Comparison of ENCODE assay signal across 25 cellular contexts in genomic region chr11:68878022-68878421, GRCh38. TPM values are rescaled to one million over a fixed set of nuclear protein-coding genes. Genes with fewer than 3 reads are reported as not detected.
DNase-seq lines count a peak whose midpoint lies in the region; ATAC-seq, FAIRE-seq and TF ChIP-seq lines count a peak whose summit lies in the region.
"Had no signal": no experiment of that assay in that cellular context is flagged by ENCODE, and none has a peak within 500 bp of the region (broad histone marks: within the 10 kb centered on the region; RNA-seq: fewer than 3 reads in every experiment).

No MANE protein-coding gene starts in this region.

- H2BK5ac ChIP-seq in H9 (ENCODE audit: insufficient read length, low read length) = no peak overlapping the region

- H3K9me3 ChIP-seq in H9 (ENCODE audit: control insufficient read depth, low read depth, low read length) = no peaks in the 10 kb centered on the region
- H3K9me3 ChIP-seq: Caco-2 had no signal

- DNase-seq in HTR-8/SVneo (ENCODE audit: insufficient read length, low spot score) (no peak), SW480 (ENCODE audit: low spot score) (peak; percentile 56), left lobe of liver (ENCODE audit: low spot score) (no peak), posterior vena cava (ENCODE audit: low spot score) (peak; percentile 17), GDM1 (lab: John Stamatoyannopoulos, UW) (no peak), H9 (no peak)
- DNase-seq in activated CD4-positive, alpha-beta memory T cell treated with anti-CD3 and anti-CD28 coated beads, Interleukin-2, amount 10 ng/mL, durations not matched to agents 7 days and 5 days = no peak
- DNase-seq: C1 segment of cervical spinal cord; Caco-2; CD8-positive, alpha-beta T cell; DMS 273 treated with DMSO at 0.1 percent for 48 hours; DND-41; H7; IMR-90; NCI-H1092; NCI-H1436 treated with DMSO at 0.1 percent for 48 hours; NCI-H187 treated with DMSO at 0.1 percent for 48 hours; NCI-H526; NCI-H82; NK-92 treated with Interleukin-12 subunit alpha and Interleukin-12 subunit beta, amount 100 ng/mL, for 24 hours; PC-3; SHP77; T-helper 1 cell had no signal

- H3K4me1 Mint-ChIP-seq in activated CD4-positive, alpha-beta memory T cell treated with anti-CD3 and anti-CD28 coated beads, Interleukin-2, amount 10 ng/mL, durations not matched to agents 7 days and 5 days = no peaks in the 10 kb centered on the region
- peaks cover 0 to 11% of the 10 kb centered on the region in 2 experiments; a peak in 3 of 4 replicates for H3K4me1 Mint-ChIP-seq in H9

- intact Hi-C loops in posterior vena cava (cut with DNase I) = no loop called here

- H2AFZ ChIP-seq in H9 (ENCODE audit: low read length) = no peak overlapping the region

- H3K79me1 ChIP-seq in H9 (ENCODE audit: insufficient read depth, low read depth, low read length, poor library complexity, severe bottlenecking) = no peaks in the 10 kb centered on the region

- no CpG with 5 or more reads among the region's 7 CpGs for WGBS in H9 (ENCODE audit: extremely low coverage, insufficient read length, low lambda C conversion rate)

- no peak overlapping the region for H3K27ac ChIP-seq in H9 (ENCODE audit: insufficient read length, low read depth, low read length)
- H3K27ac ChIP-seq: KMS-11 had no signal

- FAIRE-seq in HTR-8/SVneo (lab: Jason Lieb, UNC) = peak; percentile 36
- FAIRE-seq: GM19239 had no signal

- H3K27me3 Mint-ChIP-seq in activated CD4-positive, alpha-beta memory T cell treated with anti-CD3 and anti-CD28 coated beads, Interleukin-2, amount 10 ng/mL, durations not matched to agents 7 days and 5 days = peaks cover 1% of the 10 kb centered on the region
- 0 out of 2 replicates have a peak, but pooled peaks cover 1% of the 10 kb centered on the region for H3K27me3 Mint-ChIP-seq in H9 (ENCODE audit: low read depth)

- no peaks in the 10 kb centered on the region for H4K20me1 ChIP-seq in H9 (ENCODE audit: control insufficient read depth, insufficient read depth, insufficient read length)

- no peak overlapping the region for H2AK5ac ChIP-seq in H9 (ENCODE audit: insufficient read length, low read length)

- POLR2A ChIA-PET in activated CD4-positive, alpha-beta memory T cell treated with anti-CD3 and anti-CD28 coated beads, Interleukin-2, amount 10 ng/mL, durations not matched to agents 7 days and 5 days (lab: Charles Lee) = interaction anchor here (1.3 kb wide), 1 partner anchor 26 kb away, joined by 4 read pairs; no protein-coding TSS in a partner anchor

- no peaks in the 10 kb centered on the region for H3K9me3 Mint-ChIP-seq in activated CD4-positive, alpha-beta memory T cell treated with anti-CD3 and anti-CD28 coated beads, Interleukin-2, amount 10 ng/mL, durations not matched to agents 7 days and 5 days
- no peaks in the 10 kb centered on the region; a peak in 1 of 5 replicates for H3K9me3 Mint-ChIP-seq in H9
- H3K9me3 Mint-ChIP-seq: CD8-positive, alpha-beta T cell had no signal

- no peak overlapping the region for H3K4me2 ChIP-seq in H9 (ENCODE audit: insufficient read depth, insufficient read length, low read length)
- H3K4me2 ChIP-seq: KMS-11 had no signal

- H3K4me1 ChIP-seq in H9 (ENCODE audit: insufficient read depth, low read length) = no peaks in the 10 kb centered on the region

- H2BK20ac ChIP-seq in H9 (ENCODE audit: low read depth, low read length, poor library complexity, severe bottlenecking) = no peak overlapping the region

- ATAC-seq in left lobe of liver = peak; percentile 75
- ATAC-seq: CD8-positive, alpha-beta T cell; PC-3 had no signal

- H3K4me3 Mint-ChIP-seq in activated CD4-positive, alpha-beta memory T cell treated with anti-CD3 and anti-CD28 coated beads, Interleukin-2, amount 10 ng/mL, durations not matched to agents 7 days and 5 days = no peak overlapping the region
- no peak overlapping the region for H3K4me3 Mint-ChIP-seq in H9
- H3K4me3 Mint-ChIP-seq: CD8-positive, alpha-beta T cell had no signal

- no peak for TF ChIP-seq CTCF in H9 (conservative IDR thresholded peaks at IDR 0.05)

- no peak overlapping the region for H3K4ac ChIP-seq in H9 (ENCODE audit: low read depth, low read length)

- no peaks in the 10 kb centered on the region for H3K23me2 ChIP-seq in H9 (ENCODE audit: insufficient read length, low read depth, low read length, poor library complexity, severe bottlenecking)

- H3K9ac ChIP-seq in H9 (ENCODE audit: extremely low read depth, insufficient read length, low read length) = no peak overlapping the region
- H3K9ac ChIP-seq: KMS-11 had no signal

- H3T11ph ChIP-seq in H9 (ENCODE audit: low read length) = no peak overlapping the region

- H3K14ac ChIP-seq in H9 (ENCODE audit: insufficient read depth, low read length) = no peak overlapping the region

- H2BK15ac ChIP-seq in H9 (ENCODE audit: low read depth, low read length) = no peak overlapping the region

- no peak overlapping the region for H2BK12ac ChIP-seq in H9 (ENCODE audit: insufficient read length, low read depth, low read length)

- no peak overlapping the region for H4K91ac ChIP-seq in H9 (ENCODE audit: insufficient read length, low read depth, low read length)

- no peak overlapping the region for H3K23ac ChIP-seq in H9 (ENCODE audit: insufficient read length, low read depth, low read length)

- H3K79me2 ChIP-seq in H9 (ENCODE audit: insufficient read depth, low read length) = no peaks in the 10 kb centered on the region

- no peaks in the 10 kb centered on the region for H3K36me3 Mint-ChIP-seq in activated CD4-positive, alpha-beta memory T cell treated with anti-CD3 and anti-CD28 coated beads, Interleukin-2, amount 10 ng/mL, durations not matched to agents 7 days and 5 days (ENCODE audit: low read depth)
- peaks cover 3 to 7% (median 5%) of the 10 kb centered on the region in 3 experiments; a peak in 6 of 7 replicates for H3K36me3 Mint-ChIP-seq in H9 (ENCODE audit: insufficient read depth in 1 of 3, low read depth in 3 of 3)

- CTCF ChIA-PET in activated CD4-positive, alpha-beta memory T cell treated with anti-CD3 and anti-CD28 coated beads, Interleukin-2, amount 10 ng/mL, durations not matched to agents 7 days and 5 days (lab: Charles Lee) = no interaction called here

- no peaks in the 10 kb centered on the region for H3K27me3 ChIP-seq in H9 (ENCODE audit: insufficient read depth, low read length)

- H4K5ac ChIP-seq in H9 (ENCODE audit: insufficient read length, low read depth, low read length) = no peak overlapping the region

- H3K27ac Mint-ChIP-seq in activated CD4-positive, alpha-beta memory T cell treated with anti-CD3 and anti-CD28 coated beads, Interleukin-2, amount 10 ng/mL, durations not matched to agents 7 days and 5 days = no peak overlapping the region
- no peak overlapping the region for H3K27ac Mint-ChIP-seq in H9
- H3K27ac Mint-ChIP-seq: CD8-positive, alpha-beta T cell had no signal

- no peak overlapping the region for H3K56ac ChIP-seq in H9 (ENCODE audit: insufficient read length, low read depth, low read length)

- no peak overlapping the region for H2BK120ac ChIP-seq in H9 (ENCODE audit: low read depth, low read length, poor library complexity, severe bottlenecking)

- H3K18ac ChIP-seq in H9 (ENCODE audit: insufficient read length, low read depth, low read length) = no peak overlapping the region

- no peak overlapping the region for H4K8ac ChIP-seq in H9 (replicated peaks; ENCODE audit: insufficient read length, low read depth, low read length)

RNA-seq across cellular contexts. Expression of gene MRPL21, which starts 25.6 kb away (rescaled TPM):
- total RNA-seq in left lobe of liver (23.4 TPM), posterior vena cava (10 to 100 TPM; 44.9 to 47.5 TPM), H9 (2021) (82.3 and 91.5 TPM in 2 replicates)
- total RNA-seq in activated CD4-positive, alpha-beta memory T cell treated with anti-CD3 and anti-CD28 coated beads, Interleukin-2, amount 10 ng/mL, durations not matched to agents 7 days and 5 days = 10 to 100 TPM; 47.6 to 53.4 TPM

RNA-seq across cellular contexts. Expression of gene IGHMBP2, which starts 25.7 kb away (rescaled TPM):
- total RNA-seq in left lobe of liver = 14.8 TPM
- 10 to 100 TPM; 18.3 to 18.4 TPM for total RNA-seq in posterior vena cava
- total RNA-seq in activated CD4-positive, alpha-beta memory T cell treated with anti-CD3 and anti-CD28 coated beads, Interleukin-2, amount 10 ng/mL, durations not matched to agents 7 days and 5 days = 10 to 100 TPM; 24.1 to 24.9 TPM
- 21.9 and 24.0 TPM in 2 replicates for total RNA-seq in H9 (2021)

RNA-seq across cellular contexts. Expression of gene CPT1A, which starts 36.3 kb away (rescaled TPM):
- total RNA-seq in left lobe of liver (56.6 TPM), posterior vena cava (100 to 1,000 TPM in 1 of 2 donors, 10 to 100 TPM in 1; 62.3 to 127 TPM), H9 (2021) (6.1 and 7.5 TPM in 2 replicates)
- total RNA-seq in activated CD4-positive, alpha-beta memory T cell treated with anti-CD3 and anti-CD28 coated beads, Interleukin-2, amount 10 ng/mL, durations not matched to agents 7 days and 5 days = 10 to 100 TPM; 50.2 to 51.1 TPM

Comparison
In these comparisons a context has a peak if more than half of its experiments do, and no peak if none do; other contexts are left out.
1. DNase-seq: peak in SW480 (single experiment) and posterior vena cava (single experiment); none in HTR-8/SVneo (single experiment), left lobe of liver (single experiment), GDM1 (single experiment), activated CD4-positive, alpha-beta memory T cell treated with anti-CD3 and anti-CD28 coated beads, Interleukin-2, amount 10 ng/mL, durations not matched to agents 7 days and 5 days (single experiment) and H9 (single experiment).